Comparison of ENCODE assay signal across 18 cellular contexts in the genomic region with DNA sequence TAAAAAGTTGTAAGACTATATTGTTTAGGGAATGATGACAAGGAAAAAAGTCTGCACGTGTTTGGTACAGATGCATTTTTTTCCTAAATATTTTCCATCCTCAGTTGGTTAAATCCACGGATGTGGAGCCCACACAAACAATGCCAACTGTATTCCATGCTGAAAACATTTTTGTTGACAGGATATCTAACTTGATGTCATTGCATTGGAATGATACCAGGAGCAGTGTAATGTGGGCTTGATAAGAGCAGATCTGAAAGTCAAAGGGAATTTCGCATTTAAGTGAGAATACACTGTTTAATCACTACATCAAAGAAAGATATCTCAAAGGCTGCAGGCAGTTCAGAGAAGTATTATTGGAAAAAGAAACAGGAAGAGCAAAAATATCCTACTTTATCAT.
"Had no signal": no experiment of that assay in that cellular context is flagged by ENCODE, and none has a peak within 500 bp of the region (broad histone marks: within the 10 kb centered on the region; RNA-seq: fewer than 3 reads in every experiment).

No MANE protein-coding gene starts in this region.

- H3K4me3 ChIP-seq: heart left ventricle, lung, pancreas, thyroid gland had no signal

- H3K27me3 ChIP-seq: heart left ventricle, pancreas, thyroid gland had no signal

- FAIRE-seq: astrocyte, frontal cortex, urothelium cell line had no signal

- ATAC-seq: heart left ventricle; naive thymus-derived CD8-positive, alpha-beta T cell; stimulated activated memory B cell treated with anti-CD40 and anti-IgM and Interleukin-4, amounts not matched to agents 10 μg/mL and 1 μg/mL and 100 μg/mL, for 72 hours; T-cell had no signal

- H3K4me1 ChIP-seq: thyroid gland had no signal

- DNase-seq: activated CD4-positive, alpha-beta T cell treated with anti-CD3 and anti-CD28 coated beads for 1 hour; activated CD4-positive, alpha-beta T cell treated with anti-CD3 and anti-CD28 coated beads, Interleukin-2, amount 50 U/mL, for 4 hours; activated naive CD4-positive, alpha-beta T cell treated with Interleukin-2 at 50 U/mL for 16 hours; activated T-cell treated with anti-CD3 and anti-CD28 coated beads for 4 hours; cortex of kidney; effector memory CD4-positive, alpha-beta T cell; heart left ventricle; naive thymus-derived CD8-positive, alpha-beta T cell; pancreas; stimulated activated CD4-positive, alpha-beta T cell treated with anti-CD3 and anti-CD28 coated beads, Interleukin-2, amount 100 ng/mL, for 48 hours; T-cell; T-helper 9 cell; thyroid gland had no signal

- H3K36me3 ChIP-seq: heart left ventricle, pancreas, thyroid gland had no signal

- H3K9me3 ChIP-seq: heart left ventricle, pancreas, thyroid gland had no signal

- H3K27ac ChIP-seq: thyroid gland had no signal
